ENCODE assay signal across 16 cellular contexts in genomic region chr11:45285289-45285828, GRCh38. TPM values are rescaled to one million over a fixed set of nuclear protein-coding genes. Genes with fewer than 3 reads are reported as not detected.
DNase-seq lines count a peak whose midpoint lies in the region; ATAC-seq and TF ChIP-seq lines count a peak whose summit lies in the region.
"Had no signal": no experiment of that assay in that cellular context is flagged by ENCODE, and none has a peak within 500 bp of the region (broad histone marks: within the 10 kb centered on the region; RNA-seq: fewer than 3 reads in every experiment).

No MANE protein-coding gene starts in this region.

- no peak for TF ChIP-seq CTCF in smooth muscle cell (IDR thresholded peaks at IDR 0.05; ENCODE audit: borderline replicate concordance, insufficient read depth, poor library complexity, severe bottlenecking)

- H3K27ac ChIP-seq in duodenal mucosa (ENCODE audit: low read depth, low read length) (no peak overlapping the region), smooth muscle cell (ENCODE audit: low read depth) (no peak overlapping the region)
- H3K27ac ChIP-seq: gastroesophageal sphincter, SK-N-MC had no signal

- DNase-seq in NCI-H748 (lab: John Stamatoyannopoulos, UW; ENCODE audit: unreplicated experiment) (peak; percentile 16), NCI-H748 treated with DMSO at 0.1 percent for 48 hours (lab: John Stamatoyannopoulos, UW) (no peak), left kidney (ENCODE audit: low read depth, low spot score) (peak; percentile 16), smooth muscle cell (lab: John Stamatoyannopoulos, UW; ENCODE audit: unreplicated experiment) (no peak), HK-2 (ENCODE audit: unreplicated experiment) (no peak), COLO829 (ENCODE audit: low spot score) (no peak)
- DNase-seq: activated effector memory CD4-positive, alpha-beta T cell treated with anti-CD3 and anti-CD28 coated beads, Interleukin-2, amount 50 U/mL, for 16 hours; CD8-positive, alpha-beta memory T cell; natural killer cell; NCI-H226; stimulated activated naive B cell treated with anti-CD40 and anti-IgM and Interleukin-4, amounts not matched to agents 10 μg/mL and 1 μg/mL and 100 μg/mL, for 72 hours had no signal

- H3K4me3 ChIP-seq in duodenal mucosa (ENCODE audit: low read depth in 1 of 2, low read length in 2 of 2) (peak overlapping the region; percentile 62 to 73), smooth muscle cell (peak overlapping the region; percentile 58)

- H3K4me2 ChIP-seq in smooth muscle cell: peak overlapping the region; percentile 92

- peaks cover 0 to 10% of the 10 kb centered on the region in 2 donors for H3K27me3 ChIP-seq in duodenal mucosa (ENCODE audit: control insufficient read depth in 1 of 2, insufficient read depth in 2 of 2, low read length in 2 of 2)
- peaks cover 56% of the 10 kb centered on the region for H3K27me3 ChIP-seq in smooth muscle cell (ENCODE audit: low read depth)

- no peaks in the 10 kb centered on the region for H3K79me2 ChIP-seq in smooth muscle cell (ENCODE audit: low read depth)

- H3F3A ChIP-seq in smooth muscle cell (ENCODE audit: low read depth): no peaks in the 10 kb centered on the region

- no peak overlapping the region for H2AFZ ChIP-seq in smooth muscle cell (ENCODE audit: low read depth)

- H3K9ac ChIP-seq in duodenal mucosa (ENCODE audit: low read depth in 1 of 2, low read length in 2 of 2) (peak overlapping the region; percentile 23 to 39), smooth muscle cell (ENCODE audit: low read depth) (no peak overlapping the region)

- H3K4me1 ChIP-seq in duodenal mucosa (ENCODE audit: control insufficient read depth in 1 of 2, insufficient read depth in 2 of 2, low read length in 2 of 2) (peaks cover 0 to 5% of the 10 kb centered on the region in 2 donors), smooth muscle cell (ENCODE audit: low read depth) (peaks cover 7% of the 10 kb centered on the region)

- no peak for ATAC-seq in HG03469 (IDR thresholded peaks at IDR 0.05; ENCODE audit: unreplicated experiment)
- ATAC-seq: gastroesophageal sphincter; natural killer cell; stimulated activated naive B cell treated with anti-CD40 and anti-IgM and Interleukin-4, amounts not matched to agents 10 μg/mL and 1 μg/mL and 100 μg/mL, for 72 hours had no signal

- H3K9me3 ChIP-seq in duodenal mucosa (ENCODE audit: control insufficient read depth in 1 of 2, low read length in 2 of 2) (peaks cover 0 to 3% of the 10 kb centered on the region in 2 donors), smooth muscle cell (replicated peaks; ENCODE audit: low read depth) (no peaks in the 10 kb centered on the region)

- H4K20me1 ChIP-seq in smooth muscle cell (ENCODE audit: low read depth): no peaks in the 10 kb centered on the region

- H3K36me3 ChIP-seq in duodenal mucosa (ENCODE audit: control insufficient read depth in 1 of 2, insufficient read depth in 2 of 2, low read length in 2 of 2) (no peaks in the 10 kb centered on the region), smooth muscle cell (ENCODE audit: low read depth) (no peaks in the 10 kb centered on the region)
- H3K36me3 ChIP-seq: gastroesophageal sphincter had no signal

- 11% methylated on average over 7 of the region's 11 CpGs for WGBS in smooth muscle cell (ENCODE audit: low lambda C conversion rate)

RNA-seq across cellular contexts. Expression of gene SYT13, which starts 0.8 kb away (rescaled TPM):
- total RNA-seq in smooth muscle cell: 0.76 and 1.3 TPM in 2 replicates
- polyA plus RNA-seq in smooth muscle cell: 0.24 and 0.47 TPM in 2 replicates
- total RNA-seq: activated CD8-positive, alpha-beta memory T cell treated with anti-CD3 and anti-CD28 coated beads for 36 hours; CD8-positive, alpha-beta memory T cell; natural killer cell had no signal
- polyA plus RNA-seq: CD8-positive, alpha-beta memory T cell had no signal

Comparison
In these comparisons a context has a peak if more than half of its experiments do, and no peak if none do; other contexts are left out.
1. DNase-seq: peak in NCI-H748 (single experiment) and left kidney (single experiment); none in NCI-H748 treated with DMSO at 0.1 percent for 48 hours (single experiment), smooth muscle cell (single experiment), HK-2 (single experiment) and COLO829 (single experiment).